Comparison of ENCODE assay signal across 16 cellular contexts in the genomic region with DNA sequence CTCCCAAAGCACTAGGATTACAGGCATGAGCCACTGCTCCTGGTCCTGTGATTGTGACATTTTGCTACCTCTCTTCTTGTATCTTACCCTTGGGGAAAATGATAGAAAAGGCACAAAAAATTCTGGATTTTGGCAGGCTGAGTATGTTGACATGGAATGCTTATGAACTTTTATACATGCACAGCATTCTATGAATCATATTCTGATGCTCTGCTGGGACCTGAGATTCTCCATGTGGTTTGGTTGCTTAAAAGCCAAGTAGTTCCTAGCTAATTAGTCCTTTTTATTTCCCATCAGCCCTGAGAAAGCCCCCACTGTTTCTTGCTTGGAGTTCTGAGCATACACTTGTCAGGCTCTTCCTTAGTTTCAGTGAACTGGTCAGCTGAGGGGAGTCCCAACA. TPM values are rescaled to one million over a fixed set of nuclear protein-coding genes. Genes with fewer than 3 reads are reported as not detected.
DNase-seq lines count a peak whose midpoint lies in the region; ATAC-seq and TF ChIP-seq lines count a peak whose summit lies in the region.
"Had no signal": no experiment of that assay in that cellular context is flagged by ENCODE, and none has a peak within 500 bp of the region (broad histone marks: within the 10 kb centered on the region; RNA-seq: fewer than 3 reads in every experiment).

No MANE protein-coding gene starts in this region.

- DNase-seq in SK-N-SH (no peak), RWPE1 (ENCODE audit: low spot score) (no peak), fibroblast of mammary gland (ENCODE audit: low read depth) (peak; percentile 72), stromal cell of bone marrow (ENCODE audit: low read depth) (peak; percentile 74), COLO668 (lab: John Stamatoyannopoulos, UW; ENCODE audit: unreplicated experiment) (no peak), nucleus accumbens (lab: John Stamatoyannopoulos, UW) (no peak), left lung (no peak)
- DNase-seq: Caco-2, GF-D8, MG63, NCI-H1092 treated with DMSO at 0.1 percent for 48 hours, NCI-H1694, NCI-H2107 had no signal

- no peak for ATAC-seq in SK-N-SH treated with all-trans-retinoic acid at 6 μM for 48 hours
- ATAC-seq in left lung: no peak

- H3K4me3 ChIP-seq in SK-N-SH (ENCODE audit: low read depth in 2 of 2, low read length in 1 of 2) (no peak overlapping the region), fibroblast of mammary gland (ENCODE audit: control insufficient read depth, low read depth, low read length) (no peak overlapping the region), left lung (no peak overlapping the region)
- H3K4me3 ChIP-seq: MG63 had no signal

- intact Hi-C loops in left lung (cut with DNase I): no loop called here

- H3K27me3 ChIP-seq in SK-N-SH (ENCODE audit: insufficient read depth): no peaks in the 10 kb centered on the region
- peaks cover 24 to 32% of the 10 kb centered on the region in 2 donors for H3K27me3 ChIP-seq in left lung
- H3K27me3 ChIP-seq: MG63 had no signal

- TF ChIP-seq RAD21 in SK-N-SH (IDR thresholded peaks at IDR 0.05; ENCODE audit: low read length): no peak

- peaks cover 53% of the 10 kb centered on the region for H3K79me2 ChIP-seq in SK-N-SH (ENCODE audit: insufficient read depth)

- no peaks in the 10 kb centered on the region for H4K20me1 ChIP-seq in SK-N-SH (ENCODE audit: insufficient read depth)

- H3K9me3 ChIP-seq in SK-N-SH: no peaks in the 10 kb centered on the region
- no peaks in the 10 kb centered on the region for H3K9me3 ChIP-seq in left lung
- H3K9me3 ChIP-seq: Caco-2, MG63 had no signal

- no peak for TF ChIP-seq EP300 in SK-N-SH (IDR thresholded peaks at IDR 0.05; ENCODE audit: borderline replicate concordance in 1 of 2, low read depth in 1 of 2, low read length in 1 of 2)

- no peaks in the 10 kb centered on the region for H3K36me3 ChIP-seq in SK-N-SH (replicated peaks in 1 of 2; ENCODE audit: control insufficient read depth in 1 of 2, insufficient read depth in 2 of 2, low read length in 1 of 2)
- no peaks in the 10 kb centered on the region for H3K36me3 ChIP-seq in left lung

- H3K9me2 ChIP-seq in SK-N-SH: no peaks in the 10 kb centered on the region

- POLR2A ChIA-PET in SK-N-SH (lab: Yijun Ruan, JAX) (no interaction called here), RWPE1 (lab: Yijun Ruan, JAX; ENCODE audit: low non-redundant PET) (no interaction called here)

- TF ChIP-seq CTCF in SK-N-SH (IDR thresholded peaks at IDR 0.05) (no peak), RWPE1 (conservative IDR thresholded peaks at IDR 0.05; ENCODE audit: low read depth) (no peak), fibroblast of mammary gland (conservative IDR thresholded peaks at IDR 0.05; ENCODE audit: control insufficient read depth, insufficient read depth, low read depth, low read length) (no peak), left lung (IDR thresholded peaks at IDR 0.05) (no peak)

- CTCF ChIA-PET in SK-N-SH (lab: Yijun Ruan, JAX): interaction anchor here (0.7 to 7.5 kb wide), 6 partner anchors 11 to 89 kb away, joined by 3 to 70 read pairs (median 22); no protein-coding TSS in a partner anchor
- CTCF ChIA-PET in RWPE1 (lab: Yijun Ruan, JAX): interaction anchor here (0.5 kb wide), 1 partner anchor 107 kb away, joined by 3 read pairs; no protein-coding TSS in a partner anchor

- H3F3A ChIP-seq in SK-N-SH (replicated peaks; ENCODE audit: insufficient read depth): peaks cover 11% of the 10 kb centered on the region

- H3K4me1 ChIP-seq in SK-N-SH (ENCODE audit: control insufficient read depth in 1 of 2, insufficient read depth in 2 of 2, low read depth in 1 of 2, low read length in 1 of 2) (peaks cover 4 to 5% of the 10 kb centered on the region in 2 experiments; a peak in 1 of 4 replicates), left lung (peaks cover 7 to 8% of the 10 kb centered on the region in 2 donors)
- H3K4me1 ChIP-seq: Caco-2 had no signal

- H3K9ac ChIP-seq in SK-N-SH: no peak overlapping the region

- H2AFZ ChIP-seq in SK-N-SH (ENCODE audit: low read depth): no peak overlapping the region; the same call in 1 of the 2 replicates

- H3K27ac ChIP-seq in SK-N-SH (ENCODE audit: low read depth in 2 of 2, low read length in 1 of 2) (no peak overlapping the region; a peak in 1 of 4 replicates), RWPE1 (peak overlapping the region; percentile 89), left lung (no peak overlapping the region)
- H3K27ac ChIP-seq: 22Rv1 had no signal

- H3K4me2 ChIP-seq in SK-N-SH: 0 out of 2 replicates have a peak overlapping the region, but pooled peaks have one; percentile 22

TF ChIP-seq in SK-N-SH, 30 proteins besides CTCF, POLR2A, EP300 and RAD21:
- TF ChIP-seq FOXM1 (IDR thresholded peaks at IDR 0.05; ENCODE audit: low read depth) (no peak), TAF1 (IDR thresholded peaks at IDR 0.05; ENCODE audit: borderline replicate concordance, low read depth, low read length) (no peak), GABPA (IDR thresholded peaks at IDR 0.05; ENCODE audit: low read depth) (no peak), GATA2 (CRISPR knock-in tag; IDR thresholded peaks at IDR 0.05) (no peak), SIN3A (IDR thresholded peaks at IDR 0.05; ENCODE audit: borderline replicate concordance, low read depth, low read length) (no peak)

TF ChIP-seq in SK-N-SH treated with all-trans-retinoic acid at 6 μM for 48 hours, 23 proteins besides CTCF, POLR2A, EP300 and RAD21 (continues in another document):
- TF ChIP-seq CSDC2 (CRISPR knock-in tag; IDR thresholded peaks at IDR 0.05): no peak
- TF ChIP-seq ZNF8 (CRISPR knock-in tag; IDR thresholded peaks at IDR 0.05): no peak
- TF ChIP-seq ESRRG (CRISPR knock-in tag; IDR thresholded peaks at IDR 0.05): no peak
- TF ChIP-seq, protein P1, sequence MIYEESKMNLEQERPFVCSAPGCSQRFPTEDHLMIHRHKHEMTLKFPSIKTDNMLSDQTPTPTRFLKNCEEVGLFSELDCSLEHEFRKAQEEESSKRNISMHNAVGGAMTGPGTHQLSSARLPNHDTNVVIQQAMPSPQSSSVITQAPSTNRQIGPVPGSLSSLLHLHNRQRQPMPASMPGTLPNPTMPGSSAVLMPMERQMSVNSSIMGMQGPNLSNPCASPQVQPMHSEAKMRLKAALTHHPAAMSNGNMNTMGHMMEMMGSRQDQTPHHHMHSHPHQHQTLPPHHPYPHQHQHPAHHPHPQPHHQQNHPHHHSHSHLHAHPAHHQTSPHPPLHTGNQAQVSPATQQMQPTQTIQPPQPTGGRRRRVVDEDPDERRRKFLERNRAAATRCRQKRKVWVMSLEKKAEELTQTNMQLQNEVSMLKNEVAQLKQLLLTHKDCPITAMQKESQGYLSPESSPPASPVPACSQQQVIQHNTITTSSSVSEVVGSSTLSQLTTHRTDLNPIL (CRISPR knock-in tag; IDR thresholded peaks at IDR 0.05; ENCODE audit: low read depth): no peak
- TF ChIP-seq TCF4 (CRISPR knock-in tag; IDR thresholded peaks at IDR 0.05; ENCODE audit: borderline replicate concordance): no peak
- TF ChIP-seq GLIS3 (CRISPR knock-in tag; IDR thresholded peaks at IDR 0.05): no peak
- TF ChIP-seq, protein P2, sequence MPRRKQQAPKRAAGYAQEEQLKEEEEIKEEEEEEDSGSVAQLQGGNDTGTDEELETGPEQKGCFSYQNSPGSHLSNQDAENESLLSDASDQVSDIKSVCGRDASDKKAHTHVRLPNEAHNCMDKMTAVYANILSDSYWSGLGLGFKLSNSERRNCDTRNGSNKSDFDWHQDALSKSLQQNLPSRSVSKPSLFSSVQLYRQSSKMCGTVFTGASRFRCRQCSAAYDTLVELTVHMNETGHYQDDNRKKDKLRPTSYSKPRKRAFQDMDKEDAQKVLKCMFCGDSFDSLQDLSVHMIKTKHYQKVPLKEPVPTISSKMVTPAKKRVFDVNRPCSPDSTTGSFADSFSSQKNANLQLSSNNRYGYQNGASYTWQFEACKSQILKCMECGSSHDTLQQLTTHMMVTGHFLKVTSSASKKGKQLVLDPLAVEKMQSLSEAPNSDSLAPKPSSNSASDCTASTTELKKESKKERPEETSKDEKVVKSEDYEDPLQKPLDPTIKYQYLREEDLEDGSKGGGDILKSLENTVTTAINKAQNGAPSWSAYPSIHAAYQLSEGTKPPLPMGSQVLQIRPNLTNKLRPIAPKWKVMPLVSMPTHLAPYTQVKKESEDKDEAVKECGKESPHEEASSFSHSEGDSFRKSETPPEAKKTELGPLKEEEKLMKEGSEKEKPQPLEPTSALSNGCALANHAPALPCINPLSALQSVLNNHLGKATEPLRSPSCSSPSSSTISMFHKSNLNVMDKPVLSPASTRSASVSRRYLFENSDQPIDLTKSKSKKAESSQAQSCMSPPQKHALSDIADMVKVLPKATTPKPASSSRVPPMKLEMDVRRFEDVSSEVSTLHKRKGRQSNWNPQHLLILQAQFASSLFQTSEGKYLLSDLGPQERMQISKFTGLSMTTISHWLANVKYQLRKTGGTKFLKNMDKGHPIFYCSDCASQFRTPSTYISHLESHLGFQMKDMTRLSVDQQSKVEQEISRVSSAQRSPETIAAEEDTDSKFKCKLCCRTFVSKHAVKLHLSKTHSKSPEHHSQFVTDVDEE (CRISPR knock-in tag; IDR thresholded peaks at IDR 0.05): no peak
- TF ChIP-seq PPARA (CRISPR knock-in tag; IDR thresholded peaks at IDR 0.05; ENCODE audit: borderline replicate concordance): no peak
- no peak for TF ChIP-seq TOX (CRISPR knock-in tag; IDR thresholded peaks at IDR 0.05; ENCODE audit: borderline replicate concordance)
- TF ChIP-seq OSR1 (CRISPR knock-in tag; IDR thresholded peaks at IDR 0.05): no peak

RNA-seq across cellular contexts. Expression of a gene that starts 8.3 kb away (rescaled TPM):
- 1.9 and 3.0 TPM in 2 replicates for polyA plus RNA-seq in SK-N-SH (2012; rRNA removed)
- polyA plus RNA-seq in SK-N-SH (2012; cell fraction: cytosol; rRNA removed): 0.84 and 1.4 TPM in 2 replicates
- polyA plus RNA-seq in SK-N-SH (2012; cell fraction: nucleus; rRNA removed): 6.2 and 8.4 TPM in 2 replicates
- total RNA-seq in left lung: 10 to 100 TPM in 1 of 2 donors, 1 to 10 TPM in 1; 7.1 to 12.0 TPM

RNA-seq across cellular contexts. Expression of a gene that starts 22.5 kb away (rescaled TPM):
- polyA plus RNA-seq in SK-N-SH (2012; rRNA removed): 142 and 229 TPM in 2 replicates
- polyA plus RNA-seq in SK-N-SH (2012; cell fraction: cytosol; rRNA removed): 44.8 and 65.6 TPM in 2 replicates
- polyA plus RNA-seq in SK-N-SH (2012; cell fraction: nucleus; rRNA removed): 1,157 and 1,277 TPM in 2 replicates
- 10 to 100 TPM; 67.2 to 79.0 TPM for total RNA-seq in left lung

RNA-seq across cellular contexts. Expression of a gene that starts 22.6 kb away (rescaled TPM):
- 1.9 and 2.3 TPM in 2 replicates for polyA plus RNA-seq in SK-N-SH (2012; rRNA removed)
- polyA plus RNA-seq in SK-N-SH (2012; cell fraction: cytosol; rRNA removed): 0.95 and 1.5 TPM in 2 replicates
- polyA plus RNA-seq in SK-N-SH (2012; cell fraction: nucleus; rRNA removed): 5.4 and 6.8 TPM in 2 replicates
- total RNA-seq in left lung: under 1 TPM; 0.58 to 0.96 TPM
- polyA plus RNA-seq: CD14-positive monocyte had no signal

RNA-seq across cellular contexts. Expression of a gene that starts 53.9 kb away (rescaled TPM):
- 50.6 and 52.2 TPM in 2 replicates for polyA plus RNA-seq in SK-N-SH (2012; rRNA removed)
- polyA plus RNA-seq in SK-N-SH (2012; cell fraction: cytosol; rRNA removed): 18.5 and 31.3 TPM in 2 replicates
- 105 and 145 TPM in 2 replicates for polyA plus RNA-seq in SK-N-SH (2012; cell fraction: nucleus; rRNA removed)
- total RNA-seq in left lung: 10 to 100 TPM; 47.6 to 48.6 TPM

Comparison
In these comparisons a context has a peak if more than half of its experiments do, and no peak if none do; other contexts are left out.
1. DNase-seq: peak in fibroblast of mammary gland (single experiment) and stromal cell of bone marrow (single experiment); none in SK-N-SH (single experiment), RWPE1 (single experiment), COLO668 (single experiment), nucleus accumbens (0 of 56) and left lung (0 of 2).